10 cellular contexts compared by ENCODE assay signal in genomic region chr5:160787247-160787646, GRCh38.
DNase-seq lines count a peak whose midpoint lies in the region; ATAC-seq, FAIRE-seq and TF ChIP-seq lines count a peak whose summit lies in the region.
"Had no signal": no experiment of that assay in that cellular context is flagged by ENCODE, and none has a peak within 500 bp of the region (broad histone marks: within the 10 kb centered on the region; RNA-seq: fewer than 3 reads in every experiment).

No MANE protein-coding gene starts in this region.

- H3K27ac Mint-ChIP-seq in endothelial cell (ENCODE audit: unreplicated experiment) (no peak overlapping the region), chondrocyte (ENCODE audit: unreplicated experiment) (no peak overlapping the region)
- H3K27ac Mint-ChIP-seq in effector memory CD8-positive, alpha-beta T cell = no peak overlapping the region
- H3K27ac Mint-ChIP-seq: activated naive CD4-positive, alpha-beta T cell treated with anti-CD3 and anti-CD28 coated beads, Interleukin-2, amount 50 U/mL, for 24 hours had no signal

- H3K4me1 Mint-ChIP-seq in endothelial cell (ENCODE audit: unreplicated experiment) (no peaks in the 10 kb centered on the region), chondrocyte (ENCODE audit: low read depth) (no peaks in the 10 kb centered on the region)
- H3K4me1 Mint-ChIP-seq in effector memory CD8-positive, alpha-beta T cell (ENCODE audit: low read depth in 2 of 2) = no peaks in the 10 kb centered on the region
- H3K4me1 Mint-ChIP-seq: activated naive CD4-positive, alpha-beta T cell treated with anti-CD3 and anti-CD28 coated beads, Interleukin-2, amount 50 U/mL, for 24 hours had no signal

- no peak for TF ChIP-seq POLR2A in A549 (IDR thresholded peaks at IDR 0.05; ENCODE audit: low read length)

- H3K9me3 ChIP-seq in A549 = no peaks in the 10 kb centered on the region

- no peaks in the 10 kb centered on the region for H3K4me1 ChIP-seq in A549
- H3K4me1 ChIP-seq: parathyroid adenoma had no signal

- CTCF ChIA-PET in A549 (lab: Yijun Ruan, JAX) = interaction anchor here (1.2 to 1.5 kb wide), 6 partner anchors 10 to 349 kb away, joined by 3 to 4 read pairs (median 3); no protein-coding TSS in a partner anchor

- no peaks in the 10 kb centered on the region for H3K9me3 Mint-ChIP-seq in endothelial cell (ENCODE audit: unreplicated experiment)
- H3K9me3 Mint-ChIP-seq in effector memory CD8-positive, alpha-beta T cell = no peaks in the 10 kb centered on the region
- H3K9me3 Mint-ChIP-seq in chondrocyte (ENCODE audit: low read depth) = peaks cover 2% of the 10 kb centered on the region
- H3K9me3 Mint-ChIP-seq: activated naive CD4-positive, alpha-beta T cell treated with anti-CD3 and anti-CD28 coated beads, Interleukin-2, amount 50 U/mL, for 24 hours had no signal

- 6% methylated on average over 4 of the region's 4 CpGs for WGBS in A549 (ENCODE audit: missing lambda C conversion rate)

- H3K4me2 ChIP-seq in A549 = no peak overlapping the region

- POLR2A ChIA-PET in A549 (lab: Yijun Ruan, JAX) = no interaction called here

- no peaks in the 10 kb centered on the region for H3K27me3 Mint-ChIP-seq in endothelial cell (ENCODE audit: unreplicated experiment)
- peaks cover 0 to 23% of the 10 kb centered on the region in 2 donors for H3K27me3 Mint-ChIP-seq in effector memory CD8-positive, alpha-beta T cell
- no peaks in the 10 kb centered on the region for H3K27me3 Mint-ChIP-seq in chondrocyte (ENCODE audit: low read depth)

- no peak for TF ChIP-seq EP300 in A549 (IDR thresholded peaks at IDR 0.05)

- H3K4me3 ChIP-seq in A549 = no peak overlapping the region

- no peak for FAIRE-seq in A549 (lab: Jason Lieb, UNC)

- H3K36me3 Mint-ChIP-seq in endothelial cell (ENCODE audit: low read depth, unreplicated experiment) (no peaks in the 10 kb centered on the region), chondrocyte (ENCODE audit: low read depth) (no peaks in the 10 kb centered on the region)
- H3K36me3 Mint-ChIP-seq in effector memory CD8-positive, alpha-beta T cell (ENCODE audit: insufficient read depth) = no peaks in the 10 kb centered on the region
- H3K36me3 Mint-ChIP-seq: activated naive CD4-positive, alpha-beta T cell treated with anti-CD3 and anti-CD28 coated beads, Interleukin-2, amount 50 U/mL, for 24 hours had no signal

- TF ChIP-seq RAD21 in A549 (conservative IDR thresholded peaks at IDR 0.05 in 1 of 2, IDR thresholded peaks at IDR 0.05 in 1 of 2) = peak in 1 of 2 experiments; percentile 31; a peak in 2 of 5 replicates

- ATAC-seq in A549 = peak in 1 of 2 experiments; percentile 64; a peak in 2 of 6 replicates
- no peak for ATAC-seq in effector memory CD8-positive, alpha-beta T cell (replicated peaks)
- ATAC-seq in GM18519 (IDR thresholded peaks at IDR 0.05; ENCODE audit: low FRiP score, unreplicated experiment) = no peak

- H3K4me3 Mint-ChIP-seq in endothelial cell (ENCODE audit: unreplicated experiment) = no peak overlapping the region
- H3K4me3 Mint-ChIP-seq in effector memory CD8-positive, alpha-beta T cell = no peak overlapping the region
- H3K4me3 Mint-ChIP-seq in chondrocyte (ENCODE audit: unreplicated experiment) = no peak overlapping the region
- H3K4me3 Mint-ChIP-seq: activated naive CD4-positive, alpha-beta T cell treated with anti-CD3 and anti-CD28 coated beads, Interleukin-2, amount 50 U/mL, for 24 hours had no signal

- no peak overlapping the region for H3K27ac ChIP-seq in A549
- H3K27ac ChIP-seq: parathyroid adenoma had no signal

- TF ChIP-seq CTCF in A549 (IDR thresholded peaks at IDR 0.05) (0 out of 3 replicates have a peak, but pooled peaks have one; percentile 7), GM12874 (IDR thresholded peaks at IDR 0.05; ENCODE audit: insufficient read depth, low read depth, low read length) (peak; percentile 29; the same call in 1 of the 2 replicates), endothelial cell (IDR thresholded peaks at IDR 0.05; ENCODE audit: unreplicated experiment) (peak; percentile 37), chondrocyte (IDR thresholded peaks at IDR 0.05) (no peak)

- DNase-seq in A549 (ENCODE audit: low read depth in 1 of 2, low spot score in 1 of 2) (peak; percentile 6 to 27), NAMALWA (ENCODE audit: low spot score) (peak; percentile 6), endothelial cell (ENCODE audit: low spot score) (peak; percentile 38), chondrocyte (ENCODE audit: low spot score) (no peak)
- DNase-seq in stimulated activated CD4-positive, alpha-beta T cell treated with anti-CD3 and anti-CD28 coated beads, Interleukin-4, amount 100 ng/mL, for 24 hours = peak; percentile 5
- no peak for DNase-seq in effector memory CD8-positive, alpha-beta T cell

TF ChIP-seq in A549, 52 proteins besides CTCF, POLR2A, EP300 and RAD21:
- TF ChIP-seq EHF (CRISPR knock-in tag; IDR thresholded peaks at IDR 0.05) (no peak), ZNF302 (CRISPR knock-in tag; IDR thresholded peaks at IDR 0.05) (no peak), GATA3 (IDR thresholded peaks at IDR 0.05; ENCODE audit: borderline replicate concordance) (no peak), CBX8 (IDR thresholded peaks at IDR 0.05) (no peak), E2F6 (IDR thresholded peaks at IDR 0.05; ENCODE audit: borderline replicate concordance, low read depth) (no peak), ZFP36 (IDR thresholded peaks at IDR 0.05; ENCODE audit: borderline replicate concordance, partially characterized antibody) (no peak), PHF8 (IDR thresholded peaks at IDR 0.05; ENCODE audit: borderline replicate concordance, low read depth) (no peak), BCL3 (IDR thresholded peaks at IDR 0.05) (no peak), HMGXB4 (CRISPR knock-in tag; IDR thresholded peaks at IDR 0.05; ENCODE audit: borderline replicate concordance) (no peak), BHLHE40 (IDR thresholded peaks at IDR 0.05; ENCODE audit: low read depth, low read length) (no peak), SREBF2 (IDR thresholded peaks at IDR 0.05) (no peak), RARB (CRISPR knock-in tag; IDR thresholded peaks at IDR 0.05) (no peak), HOXA7 (CRISPR knock-in tag; IDR thresholded peaks at IDR 0.05) (no peak), HEYL (CRISPR knock-in tag; IDR thresholded peaks at IDR 0.05) (no peak), POLR2AphosphoS2 (conservative IDR thresholded peaks at IDR 0.05; ENCODE audit: low read length) (no peak)

Comparison
In these comparisons a context has a peak if more than half of its experiments do, and no peak if none do; other contexts are left out.
1. DNase-seq: peak in A549 (2 of 2), NAMALWA (single experiment), endothelial cell (single experiment) and stimulated activated CD4-positive, alpha-beta T cell treated with anti-CD3 and anti-CD28 coated beads, Interleukin-4, amount 100 ng/mL, for 24 hours (single experiment); none in effector memory CD8-positive, alpha-beta T cell (0 of 3) and chondrocyte (single experiment).